In genomic region chr10:19488592-19489280, GRCh38 we compare ENCODE assay signal across 8 cellular contexts.
DNase-seq lines count a peak whose midpoint lies in the region; ATAC-seq and TF ChIP-seq lines count a peak whose summit lies in the region.

No MANE protein-coding gene starts in this region.

- H3K36me3 ChIP-seq in transverse colon, result no peaks in the 10 kb centered on the region

- 47 to 57% methylated on average over 7 to 23 of the region's 23 CpGs for WGBS in transverse colon (ENCODE audit: low coverage in 1 of 2), 2 donors

- H3K9me3 ChIP-seq in transverse colon, result no peaks in the 10 kb centered on the region

- TF ChIP-seq POLR2A in transverse colon (IDR thresholded peaks at IDR 0.05), result no peak

- ATAC-seq in GM21825 (IDR thresholded peaks at IDR 0.05; ENCODE audit: unreplicated experiment), result no peak

- TF ChIP-seq CTCF in fibroblast of the aortic adventitia (IDR thresholded peaks at IDR 0.05; ENCODE audit: insufficient read depth, low read length), result peak; percentile 12
- no peak for TF ChIP-seq CTCF in transverse colon (IDR thresholded peaks at IDR 0.05)

- H3K27ac ChIP-seq in transverse colon, result no peak overlapping the region

- in situ Hi-C loops in transverse colon (cut with MboI; ENCODE audit: low pct_ligation_motif_present in 1 of 4, low pct_unique_long_range_greater_than_20kb in 1 of 4, low sequenced_read_pairs in 3 of 4), result no loop called here

- TF ChIP-seq EP300 in transverse colon (IDR thresholded peaks at IDR 0.05; ENCODE audit: low read depth), result no peak

- peak; percentile 54 for DNase-seq in NCI-H748 (lab: John Stamatoyannopoulos, UW; ENCODE audit: unreplicated experiment)
- no peak for DNase-seq in NCI-H748 treated with DMSO at 0.1 percent for 48 hours (lab: John Stamatoyannopoulos, UW)
- peak; percentile 25 for DNase-seq in fibroblast of the aortic adventitia (ENCODE audit: low read depth)
- peak; percentile 14 for DNase-seq in mucosa of gallbladder (ENCODE audit: low spot score)
- DNase-seq in transverse colon, result peak; percentile 15
- DNase-seq in stimulated activated CD4-positive, alpha-beta T cell treated with anti-CD3 and anti-CD28 coated beads, Interleukin-12 subunit alpha, Interleukin-12 subunit beta, amount 100 ng/mL, for 4 hours, result no peak
- no peak for DNase-seq in effector CD4-positive, alpha-beta T cell

- no peaks in the 10 kb centered on the region for H3K4me1 ChIP-seq in transverse colon

- intact Hi-C loops in transverse colon (cut with DNase I; ENCODE audit: low total_unique reads), result no loop called here

- H3K4me3 ChIP-seq in fibroblast of the aortic adventitia (ENCODE audit: low read depth, low read length), result peak overlapping the region; percentile 34
- peak overlapping the region in 2 of 4 donors; percentile 6 to 31 for H3K4me3 ChIP-seq in transverse colon

- no peaks in the 10 kb centered on the region for H3K27me3 ChIP-seq in transverse colon

Comparison
In these comparisons a context has a peak if more than half of its experiments do, and no peak if none do; other contexts are left out.
1. DNase-seq: peak in NCI-H748 (single experiment), fibroblast of the aortic adventitia (single experiment), mucosa of gallbladder (single experiment) and transverse colon (single experiment); none in NCI-H748 treated with DMSO at 0.1 percent for 48 hours (single experiment), stimulated activated CD4-positive, alpha-beta T cell treated with anti-CD3 and anti-CD28 coated beads, Interleukin-12 subunit alpha, Interleukin-12 subunit beta, amount 100 ng/mL, for 4 hours (single experiment) and effector CD4-positive, alpha-beta T cell (single experiment).